In genomic region chr4:41214158-41215146, GRCh38 we compare ENCODE assay signal across 8 cellular contexts. TPM values are rescaled to one million over a fixed set of nuclear protein-coding genes. Genes with fewer than 3 reads are reported as not detected.
A peak's percentile ranks its signal among the peaks of the same experiment; 100 is the strongest.
DNase-seq lines count a peak whose midpoint lies in the region; ATAC-seq and TF ChIP-seq lines count a peak whose summit lies in the region.

APBB2 (minus strand) TSS chr4:41214542; CDS start chr4:41033254, 181,288 bp downstream.

- DNase-seq in HAP-1 (ENCODE audit: low spot score in 2 of 2) (peak; percentile 94 to 97), M059J (ENCODE audit: low read depth) (peak; percentile 97), ascending aorta (ENCODE audit: low spot score in 2 of 2) (peak; percentile 69 to 97), left ventricle myocardium superior (peak; percentile 96), posterior cingulate gyrus (peak; percentile 90 to 99 (median 94)), immature natural killer cell (no peak)

- H3K36me3 Mint-ChIP-seq in immature natural killer cell: peaks cover 0 to 5% (median 4%) of the 10 kb centered on the region in 3 donors

- TF ChIP-seq POLR2A in GM10847 (IDR thresholded peaks at IDR 0.05; ENCODE audit: extremely low read depth, insufficient read length) (peak; percentile 22), Raji (IDR thresholded peaks at IDR 0.05; ENCODE audit: insufficient read depth, low read depth, low read length) (peak; percentile 72)

- peaks cover 14 to 22% (median 20%) of the 10 kb centered on the region in 3 donors for H3K27me3 Mint-ChIP-seq in immature natural killer cell (ENCODE audit: low read depth in 3 of 3)

- peaks cover 0 to 18% (median 1%) of the 10 kb centered on the region in 6 donors for H3K9me3 Mint-ChIP-seq in immature natural killer cell

- peak within 1 kb of the TSS; percentile 87 to 91 for H3K27ac ChIP-seq in ascending aorta

- peak; percentile 63 to 92 (median 88) for TF ChIP-seq CTCF in ascending aorta (IDR thresholded peaks at IDR 0.05)

- peak within 1 kb of the TSS in 2 of 5 donors; percentile 62 to 75 for H3K4me3 Mint-ChIP-seq in immature natural killer cell

- no peaks in the 10 kb centered on the region for H3K9me3 ChIP-seq in HAP-1
- H3K9me3 ChIP-seq in ascending aorta: no peaks in the 10 kb centered on the region

- peaks cover 6 to 21% of the 10 kb centered on the region in 2 donors for H3K4me1 Mint-ChIP-seq in immature natural killer cell

- H3K4me3 ChIP-seq in HAP-1 (peak within 1 kb of the TSS; percentile 81), ascending aorta (peak within 1 kb of the TSS; percentile 88 to 92)

- ATAC-seq in left ventricle myocardium superior: peak; percentile 95

- no peak within 1 kb of the TSS for H3K27ac Mint-ChIP-seq in immature natural killer cell

- H3K27me3 ChIP-seq in HAP-1 (ENCODE audit: low read depth) (no peaks in the 10 kb centered on the region), ascending aorta (no peaks in the 10 kb centered on the region)

- intact Hi-C loops in ascending aorta (cut with DNase I) (loop anchor here (1.0 to 10.0 kb wide), 6 partner anchors 94 to 480 kb away; no protein-coding TSS in a partner anchor), left ventricle myocardium superior (cut with micrococcal nuclease) (loop anchor here (5.0 kb wide), 1 partner anchor 287 kb away; no protein-coding TSS in a partner anchor), posterior cingulate gyrus (cut with DNase I) (loop anchor here (1.0 to 5.0 kb wide), 6 partner anchors 43 to 477 kb away; partner anchors contain the start of gene UCHL1)

- H3K4me1 ChIP-seq in HAP-1 (peaks cover 25% of the 10 kb centered on the region), ascending aorta (peaks cover 7 to 16% of the 10 kb centered on the region in 2 donors)

- in situ Hi-C loops in HAP-1 (cut with MboI; ENCODE audit: low sequenced_read_pairs): loop anchor here (5.0 to 25.0 kb wide), 3 partner anchors 237 to 477 kb away; partner anchors contain the start of gene NSUN7

- no peaks in the 10 kb centered on the region for H3K36me3 ChIP-seq in HAP-1 (replicated peaks)
- H3K36me3 ChIP-seq in ascending aorta: no peaks in the 10 kb centered on the region

RNA-seq across cellular contexts. Expression of gene APBB2, which starts in this region (rescaled TPM):
- 44.7 and 81.9 TPM in 2 replicates for total RNA-seq in M059J (2014; rRNA removed; shearing (Covaris generic))
- total RNA-seq in ascending aorta (51.4 TPM), left ventricle myocardium superior (23.9 TPM)
- polyA plus RNA-seq in immature natural killer cell: not detected

Comparison
In these comparisons a context has a peak if more than half of its experiments do, and no peak if none do; other contexts are left out.
1. DNase-seq: peak in HAP-1 (2 of 2), M059J (single experiment), ascending aorta (2 of 2), left ventricle myocardium superior (single experiment) and posterior cingulate gyrus (10 of 10); none in immature natural killer cell (0 of 3).